ENCODE assay signal across 8 cellular contexts in genomic region chr2:130390460-130391057, GRCh38.
DNase-seq lines count a peak whose midpoint lies in the region; ATAC-seq and TF ChIP-seq lines count a peak whose summit lies in the region.

No MANE protein-coding gene starts in this region.

- H3K27ac ChIP-seq in 22Rv1 (peak overlapping the region; percentile 82), substantia nigra (ENCODE audit: low read depth, low read length, poor library complexity, severe bottlenecking) (peak overlapping the region; percentile 79)

- in situ Hi-C loops in astrocyte of the spinal cord (cut with HindIII; ENCODE audit: low sequenced_read_pairs) = no loop called here

- H3K4me3 ChIP-seq in astrocyte of the spinal cord (ENCODE audit: low read depth, low read length) = peak overlapping the region; percentile 60

- no peak for TF ChIP-seq CTCF in 22Rv1 (IDR thresholded peaks at IDR 0.05)
- TF ChIP-seq CTCF in astrocyte of the spinal cord (IDR thresholded peaks at IDR 0.05; ENCODE audit: low read depth, low read length) = no peak

- ATAC-seq in GM19025 (IDR thresholded peaks at IDR 0.05; ENCODE audit: low read depth, unreplicated experiment) (peak; percentile 12), HG03571 (IDR thresholded peaks at IDR 0.05; ENCODE audit: unreplicated experiment) (peak; percentile 6)

- DNase-seq in astrocyte of the spinal cord (ENCODE audit: low read depth, low spot score) (no peak), left kidney (ENCODE audit: low read depth, low spot score) (peak; percentile 58), substantia nigra (lab: John Stamatoyannopoulos, UW) (peak in 9 of 49 donors; percentile 15 to 55 (median 40)), putamen (ENCODE audit: low spot score) (no peak), globus pallidus (ENCODE audit: low spot score) (no peak)
